Comparison of ENCODE assay signal across 2 cellular contexts in the genomic region with DNA sequence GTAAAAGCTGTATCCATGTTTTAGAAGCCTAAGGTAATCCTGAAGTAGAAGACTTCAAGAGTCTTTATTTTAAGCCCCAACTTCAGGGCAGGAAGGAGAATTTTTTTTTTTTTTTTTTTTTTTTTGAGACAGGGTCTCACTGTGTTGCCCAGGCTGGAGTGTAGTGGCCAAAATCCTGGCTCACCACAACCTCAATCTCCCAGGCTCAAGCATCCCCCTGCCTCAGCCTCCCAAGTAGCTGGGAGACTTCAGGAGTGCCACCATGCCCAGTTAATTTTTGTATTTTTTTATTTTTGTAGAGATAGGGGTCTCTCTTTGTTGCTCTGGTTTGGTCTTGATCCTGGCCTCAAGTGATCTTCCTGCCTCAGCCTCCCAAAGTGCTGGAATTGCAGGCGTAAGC.
TF ChIP-seq lines count a peak whose summit lies in the region.

No MANE protein-coding gene starts in this region.

TF ChIP-seq in liver, 16 proteins besides CTCF, POLR2A, EP300 and RAD21:
- TF ChIP-seq NR2F2 (IDR thresholded peaks at IDR 0.05) (no peak), RXRA (IDR thresholded peaks at IDR 0.05) (no peak), EGR1 (IDR thresholded peaks at IDR 0.05; ENCODE audit: low read depth in 2 of 2) (no peak), SP1 (IDR thresholded peaks at IDR 0.05) (no peak), FOXA1 (IDR thresholded peaks at IDR 0.05) (no peak), TAF1 (conservative IDR thresholded peaks at IDR 0.05) (no peak), HNF4A (conservative IDR thresholded peaks at IDR 0.05) (no peak), REST (IDR thresholded peaks at IDR 0.05) (no peak), GABPA (IDR thresholded peaks at IDR 0.05 in 1 of 2, conservative IDR thresholded peaks at IDR 0.05 in 1 of 2) (no peak), FOXA2 (IDR thresholded peaks at IDR 0.05) (no peak), YY1 (IDR thresholded peaks at IDR 0.05) (no peak), JUND (IDR thresholded peaks at IDR 0.05) (no peak), HNF4G (IDR thresholded peaks at IDR 0.05) (no peak)
- TF ChIP-seq, protein P1, sequence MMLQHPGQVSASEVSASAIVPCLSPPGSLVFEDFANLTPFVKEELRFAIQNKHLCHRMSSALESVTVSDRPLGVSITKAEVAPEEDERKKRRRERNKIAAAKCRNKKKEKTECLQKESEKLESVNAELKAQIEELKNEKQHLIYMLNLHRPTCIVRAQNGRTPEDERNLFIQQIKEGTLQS (IDR thresholded peaks at IDR 0.05): no peak
- TF ChIP-seq, protein P2, sequence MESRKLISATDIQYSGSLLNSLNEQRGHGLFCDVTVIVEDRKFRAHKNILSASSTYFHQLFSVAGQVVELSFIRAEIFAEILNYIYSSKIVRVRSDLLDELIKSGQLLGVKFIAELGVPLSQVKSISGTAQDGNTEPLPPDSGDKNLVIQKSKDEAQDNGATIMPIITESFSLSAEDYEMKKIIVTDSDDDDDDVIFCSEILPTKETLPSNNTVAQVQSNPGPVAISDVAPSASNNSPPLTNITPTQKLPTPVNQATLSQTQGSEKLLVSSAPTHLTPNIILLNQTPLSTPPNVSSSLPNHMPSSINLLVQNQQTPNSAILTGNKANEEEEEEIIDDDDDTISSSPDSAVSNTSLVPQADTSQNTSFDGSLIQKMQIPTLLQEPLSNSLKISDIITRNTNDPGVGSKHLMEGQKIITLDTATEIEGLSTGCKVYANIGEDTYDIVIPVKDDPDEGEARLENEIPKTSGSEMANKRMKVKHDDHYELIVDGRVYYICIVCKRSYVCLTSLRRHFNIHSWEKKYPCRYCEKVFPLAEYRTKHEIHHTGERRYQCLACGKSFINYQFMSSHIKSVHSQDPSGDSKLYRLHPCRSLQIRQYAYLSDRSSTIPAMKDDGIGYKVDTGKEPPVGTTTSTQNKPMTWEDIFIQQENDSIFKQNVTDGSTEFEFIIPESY (IDR thresholded peaks at IDR 0.05): no peak

TF ChIP-seq in HepG2, 621 proteins besides CTCF, POLR2A, EP300 and RAD21:
- TF ChIP-seq SUZ12 (IDR thresholded peaks at IDR 0.05; ENCODE audit: low read depth, low read length) (no peak), ZNF430 (CRISPR knock-in tag; IDR thresholded peaks at IDR 0.05) (no peak), MED8 (CRISPR knock-in tag; IDR thresholded peaks at IDR 0.05; ENCODE audit: insufficient replicate concordance) (no peak), ZNF431 (CRISPR knock-in tag; IDR thresholded peaks at IDR 0.05; ENCODE audit: borderline replicate concordance, low read depth) (no peak), NFE2 (CRISPR knock-in tag; IDR thresholded peaks at IDR 0.05) (no peak), BCL6 (CRISPR knock-in tag; IDR thresholded peaks at IDR 0.05) (no peak), FOSL2 (CRISPR knock-in tag; IDR thresholded peaks at IDR 0.05) (no peak), FIP1L1 (IDR thresholded peaks at IDR 0.05; ENCODE audit: borderline replicate concordance, insufficient read depth, low read depth, low read length) (no peak), ZNF644 (CRISPR knock-in tag; IDR thresholded peaks at IDR 0.05; ENCODE audit: low read depth) (no peak), ZNF670 (CRISPR knock-in tag; IDR thresholded peaks at IDR 0.05; ENCODE audit: borderline replicate concordance) (no peak), ZNF782 (CRISPR knock-in tag; IDR thresholded peaks at IDR 0.05; ENCODE audit: borderline replicate concordance) (no peak), ZBTB43 (CRISPR knock-in tag; conservative IDR thresholded peaks at IDR 0.05) (no peak)
- TF ChIP-seq, protein P3, sequence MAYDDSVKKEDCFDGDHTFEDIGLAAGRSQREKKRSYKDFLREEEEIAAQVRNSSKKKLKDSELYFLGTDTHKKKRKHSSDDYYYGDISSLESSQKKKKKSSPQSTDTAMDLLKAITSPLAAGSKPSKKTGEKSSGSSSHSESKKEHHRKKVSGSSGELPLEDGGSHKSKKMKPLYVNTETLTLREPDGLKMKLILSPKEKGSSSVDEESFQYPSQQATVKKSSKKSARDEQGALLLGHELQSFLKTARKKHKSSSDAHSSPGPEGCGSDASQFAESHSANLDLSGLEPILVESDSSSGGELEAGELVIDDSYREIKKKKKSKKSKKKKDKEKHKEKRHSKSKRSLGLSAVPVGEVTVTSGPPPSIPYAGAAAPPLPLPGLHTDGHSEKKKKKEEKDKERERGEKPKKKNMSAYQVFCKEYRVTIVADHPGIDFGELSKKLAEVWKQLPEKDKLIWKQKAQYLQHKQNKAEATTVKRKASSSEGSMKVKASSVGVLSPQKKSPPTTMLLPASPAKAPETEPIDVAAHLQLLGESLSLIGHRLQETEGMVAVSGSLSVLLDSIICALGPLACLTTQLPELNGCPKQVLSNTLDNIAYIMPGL (CRISPR knock-in tag; IDR thresholded peaks at IDR 0.05; ENCODE audit: borderline replicate concordance in 1 of 2, low read depth in 1 of 2): no peak
TF ChIP-seq in HepG2: peak in this region for 0.
